ENCODE assay signal across 8 cellular contexts in the genomic region with DNA sequence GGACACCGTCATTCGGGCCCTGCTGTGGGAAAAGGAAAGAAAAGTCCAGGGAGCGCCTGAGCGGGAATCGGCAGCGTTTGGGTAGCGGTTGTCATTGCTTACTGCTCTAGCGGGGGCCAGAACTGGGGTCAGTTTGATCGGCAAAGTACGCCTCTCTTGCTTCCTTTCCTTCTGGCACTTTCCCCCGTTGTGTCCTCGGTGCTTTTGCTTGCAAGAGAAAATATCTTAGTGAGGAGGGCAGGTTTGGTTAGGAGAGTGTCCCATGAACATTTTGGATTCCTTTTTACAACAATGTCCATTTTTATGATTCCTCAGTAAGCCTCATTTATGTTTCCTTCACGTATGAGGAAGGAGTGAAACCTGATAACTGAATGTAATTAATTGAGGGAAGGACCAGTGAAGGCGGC. TPM values are rescaled to one million over a fixed set of nuclear protein-coding genes. Genes with fewer than 3 reads are reported as not detected.
A peak's percentile ranks its signal among the peaks of the same experiment; 100 is the strongest.
DNase-seq lines count a peak whose midpoint lies in the region; ATAC-seq and FAIRE-seq lines count a peak whose summit lies in the region.

No MANE protein-coding gene starts in this region.

- no peaks in the 10 kb centered on the region for H3K27me3 Mint-ChIP-seq in natural killer cell treated with Interleukin-12 subunit alpha and Interleukin-12 subunit beta and Interleukin-15 and Interleukin-18, amount 100 ng/mL, for 72 hours

- peak overlapping the region; percentile 1 to 73 for H3K27ac Mint-ChIP-seq in natural killer cell treated with Interleukin-12 subunit alpha and Interleukin-12 subunit beta and Interleukin-15 and Interleukin-18, amount 100 ng/mL, for 72 hours

- H3K4me3 Mint-ChIP-seq in natural killer cell treated with Interleukin-12 subunit alpha and Interleukin-12 subunit beta and Interleukin-15 and Interleukin-18, amount 100 ng/mL, for 72 hours: peak overlapping the region; percentile 91

- H3K36me3 Mint-ChIP-seq in natural killer cell treated with Interleukin-12 subunit alpha and Interleukin-12 subunit beta and Interleukin-15 and Interleukin-18, amount 100 ng/mL, for 72 hours: peaks cover 21% of the 10 kb centered on the region

- H3K4me1 Mint-ChIP-seq in natural killer cell treated with Interleukin-12 subunit alpha and Interleukin-12 subunit beta and Interleukin-15 and Interleukin-18, amount 100 ng/mL, for 72 hours (ENCODE audit: low read depth in 2 of 2): peaks cover 24 to 32% of the 10 kb centered on the region in 2 donors

- DNase-seq in DMS153 treated with DMSO at 0.1 percent for 48 hours (lab: John Stamatoyannopoulos, UW; ENCODE audit: unreplicated experiment) (peak; percentile 42), DMS153 (lab: John Stamatoyannopoulos, UW) (no peak), NCI-H526 treated with DMSO at 0.1 percent for 48 hours (lab: John Stamatoyannopoulos, UW) (peak; percentile 69), dedifferentiated amniotic fluid mesenchymal stem cell (ENCODE audit: extremely low spot score) (peak; percentile 20), frontal cortex (ENCODE audit: low spot score in 2 of 2) (no peak), GDM1 (lab: John Stamatoyannopoulos, UW) (no peak)
- DNase-seq in natural killer cell treated with Interleukin-12 subunit alpha and Interleukin-12 subunit beta and Interleukin-15 and Interleukin-18, amount 100 ng/mL, for 72 hours (ENCODE audit: low spot score): no peak

- ATAC-seq in natural killer cell treated with Interleukin-12 subunit alpha and Interleukin-12 subunit beta and Interleukin-15 and Interleukin-18, amount 100 ng/mL, for 72 hours: no peak
- no peak for ATAC-seq in HG03469 (IDR thresholded peaks at IDR 0.05; ENCODE audit: unreplicated experiment)

- no peak for FAIRE-seq in frontal cortex (lab: Jason Lieb, UNC)

- H3K9me3 Mint-ChIP-seq in natural killer cell treated with Interleukin-12 subunit alpha and Interleukin-12 subunit beta and Interleukin-15 and Interleukin-18, amount 100 ng/mL, for 72 hours: no peaks in the 10 kb centered on the region

RNA-seq across cellular contexts. Expression of gene ST3GAL3, which starts 0.7 kb away (rescaled TPM):
- total RNA-seq in natural killer cell treated with Interleukin-12 subunit alpha and Interleukin-12 subunit beta and Interleukin-15 and Interleukin-18, amount 100 ng/mL, for 72 hours: 10 to 100 TPM; 20.7 to 49.4 TPM
- total RNA-seq in frontal cortex: 34.2 TPM

RNA-seq across cellular contexts. Expression of gene KDM4A, which starts 58.1 kb away (rescaled TPM):
- total RNA-seq in natural killer cell treated with Interleukin-12 subunit alpha and Interleukin-12 subunit beta and Interleukin-15 and Interleukin-18, amount 100 ng/mL, for 72 hours: 10 to 100 TPM; 45.8 to 53.8 TPM
- total RNA-seq in frontal cortex: 53.4 TPM

Comparison
In these comparisons a context has a peak if more than half of its experiments do, and no peak if none do; other contexts are left out.
1. DNase-seq: peak in DMS153 treated with DMSO at 0.1 percent for 48 hours (single experiment), NCI-H526 treated with DMSO at 0.1 percent for 48 hours (single experiment) and dedifferentiated amniotic fluid mesenchymal stem cell (single experiment); none in DMS153 (single experiment), natural killer cell treated with Interleukin-12 subunit alpha and Interleukin-12 subunit beta and Interleukin-15 and Interleukin-18, amount 100 ng/mL, for 72 hours (single experiment), frontal cortex (0 of 2) and GDM1 (single experiment).